36 cellular contexts compared by ENCODE assay signal in the genomic region with DNA sequence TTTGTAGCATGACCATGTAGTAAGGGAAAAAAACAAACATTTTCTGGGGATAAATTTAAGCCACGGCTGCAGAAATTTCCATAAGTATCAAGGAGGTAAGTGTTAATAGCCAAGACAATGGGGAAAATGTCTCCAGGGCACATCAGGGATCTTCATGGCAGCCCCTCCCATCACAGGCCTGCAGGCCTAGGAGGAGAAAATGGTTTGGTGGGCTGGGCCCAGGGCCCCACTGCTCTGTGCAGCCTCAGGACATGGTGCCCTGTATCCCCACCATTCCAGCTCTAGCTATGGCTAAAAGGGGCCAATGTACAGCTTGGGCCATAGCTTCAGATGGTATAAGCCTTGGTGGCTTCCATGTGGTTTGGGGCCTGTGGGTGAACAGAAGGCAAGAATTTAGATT.
DNase-seq lines count a peak whose midpoint lies in the region; ATAC-seq, FAIRE-seq and TF ChIP-seq lines count a peak whose summit lies in the region.
"Had no signal": no experiment of that assay in that cellular context is flagged by ENCODE, and none has a peak within 500 bp of the region (broad histone marks: within the 10 kb centered on the region; RNA-seq: fewer than 3 reads in every experiment).

No MANE protein-coding gene starts in this region.

- no peaks in the 10 kb centered on the region for H3K9me3 ChIP-seq in right cardiac atrium (ENCODE audit: control insufficient read depth, low read length)
- no peaks in the 10 kb centered on the region for H3K9me3 ChIP-seq in A549
- no peaks in the 10 kb centered on the region for H3K9me3 ChIP-seq in HEK293 (ENCODE audit: control insufficient read depth, insufficient read depth, low read depth, low read length)
- no peaks in the 10 kb centered on the region for H3K9me3 ChIP-seq in neural progenitor cell (ENCODE audit: low read depth)
- H3K9me3 ChIP-seq: BE2C, Caco-2 had no signal

- H3K4me2 ChIP-seq in A549 (no peak overlapping the region), mesendoderm (ENCODE audit: low read length) (no peak overlapping the region), neural progenitor cell (no peak overlapping the region)
- H3K4me2 ChIP-seq: BLaER1; BLaER1 treated with 17β-estradiol and CSF1 and Interleukin-3, amounts not matched to agents 10 nM and 100 nM had no signal

- H3K56ac ChIP-seq in mesendoderm (ENCODE audit: low read length), result no peak overlapping the region

- H3K27me3 Mint-ChIP-seq in neural progenitor cell (ENCODE audit: insufficient read depth, low read depth), result no peaks in the 10 kb centered on the region
- H3K27me3 Mint-ChIP-seq: B cell; CD4-positive, alpha-beta T cell; CD4-positive, CD25-positive, alpha-beta regulatory T cell; CD8-positive, alpha-beta memory T cell had no signal

- no peak overlapping the region for H3K27ac Mint-ChIP-seq in neural progenitor cell
- H3K27ac Mint-ChIP-seq: B cell; CD14-positive monocyte; CD4-positive, alpha-beta memory T cell; CD4-positive, alpha-beta T cell; CD4-positive, CD25-positive, alpha-beta regulatory T cell; CD8-positive, alpha-beta memory T cell; CD8-positive, alpha-beta T cell had no signal

- no peak overlapping the region for H2BK120ac ChIP-seq in mesendoderm (ENCODE audit: low read depth, low read length)

- H3K9ac ChIP-seq in mesendoderm (ENCODE audit: low read length), result no peak overlapping the region
- H3K9ac ChIP-seq in neural progenitor cell, result no peak overlapping the region
- H3K9ac ChIP-seq: BLaER1; BLaER1 treated with 17β-estradiol and CSF1 and Interleukin-3, amounts not matched to agents 10 nM and 100 nM had no signal

- no peak for FAIRE-seq in A549 (lab: Jason Lieb, UNC)
- FAIRE-seq: A204.1, D721Med had no signal

- 69% methylated on average over 1 of the region's 1 CpG for WGBS in right cardiac atrium
- 0% methylated on average over 1 of the region's 1 CpG for WGBS in A549 (ENCODE audit: missing lambda C conversion rate)
- no CpG with 5 or more reads among the region's 1 CpG for WGBS in mesendoderm (ENCODE audit: extremely low coverage, insufficient coverage, low lambda C conversion rate)

- no peaks in the 10 kb centered on the region for H3K79me1 ChIP-seq in mesendoderm (ENCODE audit: low read length)

- intact Hi-C loops in Right ventricle myocardium inferior (cut with DNase I), result no loop called here
- intact Hi-C loops in right cardiac atrium (cut with DNase I), result no loop called here

- H3K9me3 Mint-ChIP-seq in neural progenitor cell, result peaks cover 21% of the 10 kb centered on the region

- H3F3A ChIP-seq in neural progenitor cell (ENCODE audit: low read depth), result no peaks in the 10 kb centered on the region

- DNase-seq in Right ventricle myocardium inferior (ENCODE audit: missing footprints), result peak; percentile 34
- DNase-seq in right cardiac atrium, result no peak
- no peak for DNase-seq in A549 (ENCODE audit: low read depth in 1 of 2, low spot score in 1 of 2)
- DNase-seq in mesendoderm, result peak; percentile 1
- DNase-seq in HEK293T (ENCODE audit: extremely low spot score), result no peak
- DNase-seq in neural progenitor cell (ENCODE audit: low spot score), result no peak
- no peak for DNase-seq in activated CD8-positive, alpha-beta memory T cell treated with anti-CD3 and anti-CD28 coated beads for 24 hours
- DNase-seq: 8988T; ACHN; AML-193; BE2C; C1 segment of cervical spinal cord; Caco-2; Calu3; CD4-positive, alpha-beta memory T cell; CD4-positive, alpha-beta T cell; CD4-positive, CD25-positive, alpha-beta regulatory T cell; CD8-positive, alpha-beta memory T cell; CD8-positive, alpha-beta T cell; COR-L47; DMS 273 treated with DMSO at 0.1 percent for 48 hours; DMS153; DMS53; DMS79; DMS79 treated with DMSO at 0.1 percent for 48 hours; DND-41; EL had no signal

- H2BK15ac ChIP-seq in mesendoderm (replicated peaks; ENCODE audit: low read depth), result no peak overlapping the region

- POLR2A ChIA-PET in A549 (lab: Yijun Ruan, JAX), result no interaction called here
- POLR2A ChIA-PET in HEK293 (lab: Yijun Ruan, JAX), result no interaction called here
- POLR2A ChIA-PET in HEK293T (lab: Yijun Ruan, JAX), result no interaction called here

- H4K8ac ChIP-seq in mesendoderm (ENCODE audit: low read depth, low read length), result no peak overlapping the region

- H3K18ac ChIP-seq in mesendoderm (ENCODE audit: low read length), result no peak overlapping the region

- H2AK5ac ChIP-seq in mesendoderm (ENCODE audit: low read length), result no peak overlapping the region

- no peak overlapping the region for H3K23ac ChIP-seq in mesendoderm (ENCODE audit: low read length)

- no peak overlapping the region for H2BK5ac ChIP-seq in mesendoderm (ENCODE audit: low read length)

- no peaks in the 10 kb centered on the region for H3K4me1 Mint-ChIP-seq in neural progenitor cell
- H3K4me1 Mint-ChIP-seq: B cell; CD14-positive monocyte; CD4-positive, alpha-beta memory T cell; CD4-positive, CD25-positive, alpha-beta regulatory T cell; CD8-positive, alpha-beta memory T cell had no signal

- H3K4me1 ChIP-seq in right cardiac atrium (ENCODE audit: control insufficient read depth, insufficient read depth, low read length) (no peaks in the 10 kb centered on the region), A549 (no peaks in the 10 kb centered on the region), HEK293 (ENCODE audit: control insufficient read depth, insufficient read depth, low read length) (no peaks in the 10 kb centered on the region), mesendoderm (ENCODE audit: control insufficient read depth, low read depth, low read length) (no peaks in the 10 kb centered on the region), neural progenitor cell (no peaks in the 10 kb centered on the region)
- H3K4me1 ChIP-seq: BE2C, Caco-2 had no signal

- H3K27me3 ChIP-seq in right cardiac atrium (ENCODE audit: control insufficient read depth, insufficient read depth) (no peaks in the 10 kb centered on the region), mesendoderm (ENCODE audit: insufficient read depth, low read length, poor library complexity) (no peaks in the 10 kb centered on the region), neural progenitor cell (no peaks in the 10 kb centered on the region)
- H3K27me3 ChIP-seq: BE2C; BLaER1; BLaER1 treated with 17β-estradiol and CSF1 and Interleukin-3, amounts not matched to agents 10 nM and 100 nM had no signal

- no peaks in the 10 kb centered on the region for H3K36me3 Mint-ChIP-seq in neural progenitor cell
- H3K36me3 Mint-ChIP-seq: CD14-positive monocyte; CD4-positive, alpha-beta memory T cell; CD4-positive, CD25-positive, alpha-beta regulatory T cell; CD8-positive, alpha-beta memory T cell; CD8-positive, alpha-beta T cell had no signal

- no peak for ATAC-seq in Right ventricle myocardium inferior
- ATAC-seq in right cardiac atrium, result no peak
- ATAC-seq in A549, result no peak
- ATAC-seq: CD8-positive, alpha-beta T cell had no signal

- no peak overlapping the region for H3K4ac ChIP-seq in mesendoderm (ENCODE audit: low read depth, low read length)

- CTCF ChIA-PET in A549 (lab: Yijun Ruan, JAX) (no interaction called here), HEK293 (lab: Yijun Ruan, JAX) (no interaction called here), HEK293T (lab: Yijun Ruan, JAX) (no interaction called here)

- no peak overlapping the region for H4K5ac ChIP-seq in mesendoderm (ENCODE audit: low read length)

- no peak for TF ChIP-seq CTCF in A549 (IDR thresholded peaks at IDR 0.05)
- no peak for TF ChIP-seq CTCF in HEK293 (tag by site-specific recombination; IDR thresholded peaks at IDR 0.05)
- TF ChIP-seq CTCF in neural progenitor cell (IDR thresholded peaks at IDR 0.05), result no peak

- TF ChIP-seq EP300 in A549 (IDR thresholded peaks at IDR 0.05), result no peak

- no peak for TF ChIP-seq POLR2A in A549 (IDR thresholded peaks at IDR 0.05; ENCODE audit: low read length)

- TF ChIP-seq RAD21 in A549 (conservative IDR thresholded peaks at IDR 0.05 in 1 of 2, IDR thresholded peaks at IDR 0.05 in 1 of 2), result no peak

- no peak overlapping the region for H2AFZ ChIP-seq in neural progenitor cell (replicated peaks)

- H3K79me2 ChIP-seq in mesendoderm (ENCODE audit: control insufficient read depth, insufficient read depth, low read length), result no peaks in the 10 kb centered on the region
- H3K79me2 ChIP-seq in neural progenitor cell (ENCODE audit: low read depth), result no peaks in the 10 kb centered on the region

- H3K4me3 ChIP-seq in right cardiac atrium (ENCODE audit: low read length) (no peak overlapping the region), A549 (no peak overlapping the region), HEK293 (ENCODE audit: low read depth, low read length) (no peak overlapping the region), mesendoderm (ENCODE audit: low read length) (no peak overlapping the region), neural progenitor cell (no peak overlapping the region)
- H3K4me3 ChIP-seq: BLaER1; BLaER1 treated with 17β-estradiol and CSF1 and Interleukin-3, amounts not matched to agents 10 nM and 100 nM had no signal

- no peak overlapping the region for H3K27ac ChIP-seq in right cardiac atrium (ENCODE audit: low read length)
- no peak overlapping the region for H3K27ac ChIP-seq in A549
- H3K27ac ChIP-seq in HEK293 (ENCODE audit: extremely low read depth, low read depth, low read length), result no peak overlapping the region
- no peak overlapping the region for H3K27ac ChIP-seq in mesendoderm (ENCODE audit: low read depth, low read length)
- no peak overlapping the region for H3K27ac ChIP-seq in neural progenitor cell
- H3K27ac ChIP-seq: 22Rv1; BLaER1; BLaER1 treated with 17β-estradiol and CSF1 and Interleukin-3, amounts not matched to agents 10 nM and 100 nM; C4-2B had no signal

- H3K36me3 ChIP-seq in HEK293 (ENCODE audit: control insufficient read depth in 2 of 2, insufficient read depth in 1 of 2, low read length in 2 of 2) (no peaks in the 10 kb centered on the region), mesendoderm (ENCODE audit: control insufficient read depth, insufficient read depth, low read length) (no peaks in the 10 kb centered on the region), neural progenitor cell (no peaks in the 10 kb centered on the region)
- H3K36me3 ChIP-seq: BE2C, BLaER1 had no signal

- H3K4me3 Mint-ChIP-seq in neural progenitor cell, result no peak overlapping the region
- H3K4me3 Mint-ChIP-seq: B cell; CD14-positive monocyte; CD4-positive, alpha-beta T cell; CD4-positive, CD25-positive, alpha-beta regulatory T cell; CD8-positive, alpha-beta memory T cell; CD8-positive, alpha-beta T cell had no signal

- H4K20me1 ChIP-seq in neural progenitor cell (ENCODE audit: low read depth), result no peaks in the 10 kb centered on the region
- H4K20me1 ChIP-seq: BLaER1; BLaER1 treated with 17β-estradiol and CSF1 and Interleukin-3, amounts not matched to agents 10 nM and 100 nM had no signal

TF ChIP-seq in HEK293, 187 proteins besides CTCF, POLR2A, EP300 and RAD21 (continues in another document):
- TF ChIP-seq IKZF3 (tag by site-specific recombination; IDR thresholded peaks at IDR 0.05) (no peak), SETDB1 (IDR thresholded peaks at IDR 0.05; ENCODE audit: insufficient read length, low read length) (peak; percentile 22), ZNF558 (tag by site-specific recombination; IDR thresholded peaks at IDR 0.05) (no peak)

TF ChIP-seq in HEK293T, 16 proteins besides CTCF, POLR2A, EP300 and RAD21 (continues in another document):
- no peak for TF ChIP-seq FOXA1 (IDR thresholded peaks at IDR 0.05)
- no peak for TF ChIP-seq CTBP1 (IDR thresholded peaks at IDR 0.05; ENCODE audit: borderline replicate concordance)
- TF ChIP-seq SUZ12 (IDR thresholded peaks at IDR 0.05), result no peak
- no peak for TF ChIP-seq SP1 (IDR thresholded peaks at IDR 0.05)
- TF ChIP-seq TARDBP (IDR thresholded peaks at IDR 0.05), result no peak
- TF ChIP-seq ZNF384 (IDR thresholded peaks at IDR 0.05), result no peak

Comparison
In these comparisons a context has a peak if more than half of its experiments do, and no peak if none do; other contexts are left out.
1. DNase-seq: peak in Right ventricle myocardium inferior (single experiment) and mesendoderm (single experiment); none in right cardiac atrium (0 of 3), A549 (0 of 2), HEK293T (single experiment), neural progenitor cell (single experiment) and activated CD8-positive, alpha-beta memory T cell treated with anti-CD3 and anti-CD28 coated beads for 24 hours (single experiment).